7 cellular contexts compared by ENCODE assay signal in the genomic region with DNA sequence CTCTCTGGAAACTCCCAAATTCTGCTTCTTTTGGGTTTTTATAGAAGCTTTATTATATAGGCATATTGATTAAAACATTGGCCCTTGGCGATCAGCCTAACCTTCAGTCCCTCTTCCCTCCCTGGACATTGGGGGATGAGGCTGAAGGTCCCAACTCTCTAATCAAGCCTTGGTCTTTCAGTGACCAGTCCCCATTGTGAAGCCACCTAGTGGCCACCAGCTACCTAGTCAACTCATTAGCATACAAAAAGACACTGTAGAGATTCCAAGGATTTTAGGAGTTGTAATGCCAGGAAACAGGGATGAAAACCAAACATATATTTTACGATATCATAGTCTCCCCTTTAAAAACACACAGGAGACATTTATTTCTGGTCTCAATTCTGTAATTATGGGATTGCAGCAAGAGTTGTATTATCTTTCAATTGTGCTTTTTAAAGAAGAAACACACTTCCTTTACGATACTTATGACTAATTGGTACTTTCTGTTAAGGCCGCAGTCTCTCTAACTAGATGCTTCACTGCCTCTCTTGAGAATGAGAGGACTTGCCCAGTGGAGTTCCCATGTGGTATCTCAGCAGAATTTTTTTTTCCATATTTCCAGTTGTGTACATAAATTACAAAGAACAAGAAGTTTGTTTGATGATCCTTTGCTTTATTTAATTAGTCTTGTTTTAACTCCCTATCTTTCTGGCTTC. TPM values are rescaled to one million over a fixed set of nuclear protein-coding genes. Genes with fewer than 3 reads are reported as not detected.
DNase-seq lines count a peak whose midpoint lies in the region; ATAC-seq, FAIRE-seq and TF ChIP-seq lines count a peak whose summit lies in the region.

No MANE protein-coding gene starts in this region.

- FAIRE-seq in G401.6 (lab: Jason Lieb, UNC) (peak; percentile 34), GM19239 (lab: Jason Lieb, UNC) (peak; percentile 98)

- intact Hi-C loops in stomach (cut with DNase I; ENCODE audit: low total_unique reads): no loop called here

- TF ChIP-seq POLR2A in gastroesophageal sphincter (IDR thresholded peaks at IDR 0.05) (no peak), stomach (IDR thresholded peaks at IDR 0.05) (no peak)

- H3K27me3 ChIP-seq in gastroesophageal sphincter (no peaks in the 10 kb centered on the region), stomach (no peaks in the 10 kb centered on the region)

- H3K27ac ChIP-seq in gastroesophageal sphincter: no peak overlapping the region
- no peak overlapping the region for H3K27ac ChIP-seq in stomach

- H3K36me3 ChIP-seq in gastroesophageal sphincter (no peaks in the 10 kb centered on the region), stomach (no peaks in the 10 kb centered on the region)

- peak; percentile 99 for ATAC-seq in HG03095 (IDR thresholded peaks at IDR 0.05; ENCODE audit: unreplicated experiment)
- peak; percentile 16 for ATAC-seq in gastroesophageal sphincter

- no peaks in the 10 kb centered on the region for H3K9me3 ChIP-seq in gastroesophageal sphincter
- H3K9me3 ChIP-seq in stomach: no peaks in the 10 kb centered on the region

- H3K4me3 ChIP-seq in gastroesophageal sphincter: no peak overlapping the region
- H3K4me3 ChIP-seq in stomach: no peak overlapping the region

- 76 to 91% methylated on average over 4 of the region's 4 CpGs for WGBS in gastroesophageal sphincter (ENCODE audit: low coverage in 1 of 2), 2 donors
- 58 to 70% (median 69%) methylated on average over 4 of the region's 4 CpGs for WGBS in stomach, 5 donors

- H3K4me1 ChIP-seq in gastroesophageal sphincter: no peaks in the 10 kb centered on the region
- no peaks in the 10 kb centered on the region for H3K4me1 ChIP-seq in stomach

- TF ChIP-seq EP300 in gastroesophageal sphincter (IDR thresholded peaks at IDR 0.05): no peak
- TF ChIP-seq EP300 in stomach (IDR thresholded peaks at IDR 0.05): no peak

- TF ChIP-seq CTCF in gastroesophageal sphincter (IDR thresholded peaks at IDR 0.05) (peak; percentile 33 to 56 (median 40)), stomach (IDR thresholded peaks at IDR 0.05) (peak in 3 of 7 experiments; percentile 16 to 41 (median 41))

- DNase-seq in GM19239 (ENCODE audit: insufficient read length, low spot score) (peak; percentile 10), RPMI8226 (peak; percentile 3), stomach (peak; percentile 26), GM19238 (ENCODE audit: insufficient read length, low spot score) (no peak)

RNA-seq across cellular contexts. Expression of gene WDR17, which starts 58.2 kb away (rescaled TPM):
- total RNA-seq in gastroesophageal sphincter (10 to 100 TPM in 1 of 4 donors, 1 to 10 TPM in 3; 4.0 to 14.6 (median 4.7) TPM), stomach (1 to 10 TPM in 3 of 5 donors, under 1 TPM in 1, not detected in 1; 0.87 to 6.6 (median 2.5) TPM)
- 1 to 10 TPM in 1 of 3 donors, under 1 TPM in 2; 0.31 to 1.8 (median 0.48) TPM for polyA plus RNA-seq in stomach
